Comparison of ENCODE assay signal across 1 cellular context in genomic region chr7:112594397-112594796, GRCh38.
TF ChIP-seq lines count a peak whose summit lies in the region.

No MANE protein-coding gene starts in this region.

TF ChIP-seq in IMR-90, 13 proteins besides CTCF, POLR2A, EP300 and RAD21 (continued from another document):
- TF ChIP-seq ELK1 (IDR thresholded peaks at IDR 0.05; ENCODE audit: borderline replicate concordance, low read depth, low read length), result no peak
- no peak for TF ChIP-seq CHD1 (IDR thresholded peaks at IDR 0.05; ENCODE audit: low read depth, low read length)
- no peak for TF ChIP-seq RFX5 (IDR thresholded peaks at IDR 0.05; ENCODE audit: low read depth, low read length)
TF ChIP-seq in IMR-90: peak in this region for 0.
